ENCODE assay signal across 15 cellular contexts in genomic region chr6:7135755-7136154, GRCh38. TPM values are rescaled to one million over a fixed set of nuclear protein-coding genes. Genes with fewer than 3 reads are reported as not detected.
A peak's percentile ranks its signal among the peaks of the same experiment; 100 is the strongest.
DNase-seq lines count a peak whose midpoint lies in the region; ATAC-seq and TF ChIP-seq lines count a peak whose summit lies in the region.
"Had no signal": no experiment of that assay in that cellular context is flagged by ENCODE, and none has a peak within 500 bp of the region (broad histone marks: within the 10 kb centered on the region; RNA-seq: fewer than 3 reads in every experiment).

No MANE protein-coding gene starts in this region.

- no peak for TF ChIP-seq POLR2A in testis (IDR thresholded peaks at IDR 0.05)

- peak overlapping the region; percentile 68 for H3K27ac Mint-ChIP-seq in activated B cell treated with CpG ODN at 0.5 μM for 24 hours
- H3K27ac Mint-ChIP-seq: activated CD4-positive, alpha-beta T cell treated with anti-CD3 and anti-CD28 coated beads, Interleukin-2, amount 10 ng/mL, durations not matched to agents 24 days and 14 days had no signal

- intact Hi-C loops in activated B cell treated with CpG ODN at 0.5 μM for 24 hours (cut with micrococcal nuclease) (loop anchor here (2.0 kb wide), 1 partner anchor 63 kb away; no protein-coding TSS in a partner anchor), testis (cut with DNase I; ENCODE audit: low total_unique reads) (no loop called here)

- peak overlapping the region; percentile 41; the same call in 1 of the 2 replicates for H3K4me3 ChIP-seq in GM08714 (ENCODE audit: low read length)
- H3K4me3 ChIP-seq in neutrophil (ENCODE audit: low read depth in 1 of 2, low read length in 1 of 2), result no peak overlapping the region
- no peak overlapping the region for H3K4me3 ChIP-seq in testis
- H3K4me3 ChIP-seq: coronary artery had no signal

- H3K36me3 ChIP-seq in neutrophil, result no peaks in the 10 kb centered on the region
- no peaks in the 10 kb centered on the region for H3K36me3 ChIP-seq in testis (ENCODE audit: low read depth, missing control alignments)

- no peaks in the 10 kb centered on the region for H3K9me3 ChIP-seq in neutrophil
- H3K9me3 ChIP-seq in testis, result no peaks in the 10 kb centered on the region

- H3K9me3 Mint-ChIP-seq in activated B cell treated with CpG ODN at 0.5 μM for 24 hours, result no peaks in the 10 kb centered on the region
- H3K9me3 Mint-ChIP-seq: activated CD4-positive, alpha-beta T cell treated with anti-CD3 and anti-CD28 coated beads, Interleukin-2, amount 10 ng/mL, durations not matched to agents 24 days and 14 days; nephron had no signal

- peaks cover 87% of the 10 kb centered on the region for H3K4me1 Mint-ChIP-seq in activated B cell treated with CpG ODN at 0.5 μM for 24 hours

- H3K4me1 ChIP-seq in neutrophil (ENCODE audit: control insufficient read depth in 1 of 2, insufficient read depth in 1 of 2, low read depth in 1 of 2, low read length in 1 of 2) (peaks cover 37% of the 10 kb centered on the region in 2 experiments), testis (peaks cover 32% of the 10 kb centered on the region)

- peak overlapping the region; percentile 15 for H3K4me3 Mint-ChIP-seq in activated B cell treated with CpG ODN at 0.5 μM for 24 hours
- H3K4me3 Mint-ChIP-seq: activated CD4-positive, alpha-beta T cell treated with anti-CD3 and anti-CD28 coated beads, Interleukin-2, amount 10 ng/mL, durations not matched to agents 24 days and 14 days; nephron had no signal

- H3K27me3 ChIP-seq in neutrophil (no peaks in the 10 kb centered on the region), testis (no peaks in the 10 kb centered on the region)

- no peak for DNase-seq in activated B cell treated with CpG ODN at 0.5 μM for 24 hours
- DNase-seq in NCI-H1417 treated with DMSO at 0.1 percent for 48 hours (lab: John Stamatoyannopoulos, UW), result no peak
- no peak for DNase-seq in testis
- no peak for DNase-seq in NCI-H146 (lab: John Stamatoyannopoulos, UW)
- DNase-seq: activated CD4-positive, alpha-beta T cell treated with anti-CD3 and anti-CD28 coated beads, Interleukin-2, amount 10 ng/mL, durations not matched to agents 24 days and 14 days; activated naive CD4-positive, alpha-beta T cell treated with Interleukin-2 at 50 U/mL for 16 hours; NCI-H510A; stimulated activated CD4-positive, alpha-beta T cell treated with anti-CD3 and anti-CD28 coated beads, Interleukin-12 subunit alpha, Interleukin-12 subunit beta, amount 100 ng/mL, for 4 hours had no signal

- POLR2A ChIA-PET in activated B cell treated with CpG ODN at 0.5 μM for 24 hours (lab: Charles Lee), result interaction anchor here (0.7 to 1.5 kb wide), 8 partner anchors 9 to 83 kb away, joined by 3 to 9 read pairs (median 4); no protein-coding TSS in a partner anchor

- ATAC-seq in HG02610 (IDR thresholded peaks at IDR 0.05; ENCODE audit: unreplicated experiment) (peak; percentile 29), activated B cell treated with CpG ODN at 0.5 μM for 24 hours (ENCODE audit: low read depth) (no peak), GM19463 (IDR thresholded peaks at IDR 0.05; ENCODE audit: unreplicated experiment) (no peak)

- CTCF ChIA-PET in activated B cell treated with CpG ODN at 0.5 μM for 24 hours (lab: Charles Lee), result interaction anchor here (1.0 kb wide), 1 partner anchor 25 kb away, joined by 3 read pairs; no protein-coding TSS in a partner anchor

- TF ChIP-seq CTCF in activated B cell treated with CpG ODN at 0.5 μM for 24 hours (IDR thresholded peaks at IDR 0.05) (no peak), neutrophil (IDR thresholded peaks at IDR 0.05) (no peak), testis (IDR thresholded peaks at IDR 0.05) (no peak)

- peaks cover 17% of the 10 kb centered on the region for H3K36me3 Mint-ChIP-seq in activated B cell treated with CpG ODN at 0.5 μM for 24 hours (ENCODE audit: low read depth)

- no peaks in the 10 kb centered on the region for H3K27me3 Mint-ChIP-seq in activated B cell treated with CpG ODN at 0.5 μM for 24 hours
- H3K27me3 Mint-ChIP-seq: activated CD4-positive, alpha-beta T cell treated with anti-CD3 and anti-CD28 coated beads, Interleukin-2, amount 10 ng/mL, durations not matched to agents 24 days and 14 days had no signal

- peak overlapping the region; percentile 2 for H3K27ac ChIP-seq in neutrophil
- H3K27ac ChIP-seq in testis, result no peak overlapping the region
- H3K27ac ChIP-seq: C4-2B, coronary artery had no signal

RNA-seq across cellular contexts. Expression of gene RREB1, which starts 28.0 kb away (rescaled TPM):
- total RNA-seq in activated B cell treated with CpG ODN at 0.5 μM for 24 hours (62.2 and 67.7 TPM in 2 replicates), testis (10 to 100 TPM; 75.0 to 79.2 TPM)
- 30.0 TPM for polyA plus RNA-seq in testis (ENCODE audit: insufficient read depth, low read depth, low replicate concordance)
